Comparison of ENCODE assay signal across 9 cellular contexts in genomic region chr17:27603446-27603820, GRCh38. TPM values are rescaled to one million over a fixed set of nuclear protein-coding genes. Genes with fewer than 3 reads are reported as not detected.
DNase-seq lines count a peak whose midpoint lies in the region; ATAC-seq, FAIRE-seq and TF ChIP-seq lines count a peak whose summit lies in the region.
"Had no signal": no experiment of that assay in that cellular context is flagged by ENCODE, and none has a peak within 500 bp of the region (broad histone marks: within the 10 kb centered on the region; RNA-seq: fewer than 3 reads in every experiment).

No MANE protein-coding gene starts in this region.

- TF ChIP-seq CTCF in KMS-11 (conservative IDR thresholded peaks at IDR 0.05; ENCODE audit: low read depth, low read length), result peak; percentile 50
- no peak for TF ChIP-seq CTCF in H1 (IDR thresholded peaks at IDR 0.05; ENCODE audit: control extremely low read depth in 1 of 3, insufficient read depth in 1 of 3, low read depth in 1 of 3, low read length in 3 of 3)

- no peak overlapping the region for H2AFZ ChIP-seq in KMS-11 (ENCODE audit: low read depth)
- no peak overlapping the region for H2AFZ ChIP-seq in H1 (ENCODE audit: low read length)

- no peak for TF ChIP-seq POLR2A in H1 (IDR thresholded peaks at IDR 0.05; ENCODE audit: control extremely low read depth in 1 of 2, low read depth in 2 of 2, low read length in 2 of 2)

- no peak overlapping the region for H2BK120ac ChIP-seq in H1 (replicated peaks; ENCODE audit: low read depth, low read length)

- no peaks in the 10 kb centered on the region for H3K4me1 ChIP-seq in right cardiac atrium (ENCODE audit: control insufficient read depth, insufficient read depth, low read length)
- peaks cover 10% of the 10 kb centered on the region for H3K4me1 ChIP-seq in KMS-11 (ENCODE audit: low read depth, poor library complexity, severe bottlenecking)
- H3K4me1 ChIP-seq in H1 (replicated peaks in 1 of 4; ENCODE audit: control insufficient read depth in 3 of 4, insufficient read depth in 4 of 4, low read length in 3 of 4), result no peaks in the 10 kb centered on the region; a peak in 1 of 7 replicates

- H4K8ac ChIP-seq in H1 (ENCODE audit: extremely low read depth, insufficient read depth, low read length), result no peak overlapping the region

- no peaks in the 10 kb centered on the region for H3K79me2 ChIP-seq in KMS-11 (ENCODE audit: insufficient read depth, low read depth)
- H3K79me2 ChIP-seq in H1 (ENCODE audit: control insufficient read depth in 1 of 2, insufficient read depth in 2 of 2, low read length in 2 of 2), result no peaks in the 10 kb centered on the region

- H3K23me2 ChIP-seq in H1 (ENCODE audit: low read depth, low read length), result no peaks in the 10 kb centered on the region

- H3K4ac ChIP-seq in H1 (replicated peaks; ENCODE audit: insufficient read length, low read depth, low read length), result no peak overlapping the region

- H3K23ac ChIP-seq in H1 (ENCODE audit: insufficient read length), result no peak overlapping the region

- H3K36me3 ChIP-seq in KMS-11 (ENCODE audit: insufficient read depth) (no peaks in the 10 kb centered on the region), H1 (ENCODE audit: control insufficient read depth in 2 of 4, insufficient read depth in 4 of 4, low read length in 3 of 4) (peaks cover 0 to 9% (median 2%) of the 10 kb centered on the region in 4 experiments; a peak in 6 of 8 replicates)

- no peaks in the 10 kb centered on the region for H3K9me3 ChIP-seq in right cardiac atrium (ENCODE audit: control insufficient read depth, low read length)
- H3K9me3 ChIP-seq in H1 (ENCODE audit: insufficient read depth in 2 of 2, low read depth in 1 of 2, low read length in 1 of 2), result no peaks in the 10 kb centered on the region

- H3K4me3 ChIP-seq in right cardiac atrium (ENCODE audit: low read length) (no peak overlapping the region), KMS-11 (IDR thresholded peaks at IDR 0.05; ENCODE audit: insufficient read depth, low read depth, low read length) (no peak overlapping the region), H1 (ENCODE audit: extremely low read depth in 1 of 4, insufficient read depth in 2 of 4, low read depth in 3 of 4, low read length in 4 of 4) (no peak overlapping the region)

- no peak overlapping the region for H4K5ac ChIP-seq in H1 (ENCODE audit: insufficient read length, low read depth, low read length)

- H3K79me1 ChIP-seq in H1 (ENCODE audit: low read depth, low read length), result no peaks in the 10 kb centered on the region

- FAIRE-seq in H1 (lab: Jason Lieb, UNC), result no peak

- no peak overlapping the region for H2BK15ac ChIP-seq in H1 (ENCODE audit: low read length)

- H2BK20ac ChIP-seq in H1 (ENCODE audit: low read length), result no peak overlapping the region

- H3K27me3 ChIP-seq in right cardiac atrium (ENCODE audit: control insufficient read depth, insufficient read depth) (no peaks in the 10 kb centered on the region), KMS-11 (ENCODE audit: insufficient read depth, low read depth) (no peaks in the 10 kb centered on the region), H1 (replicated peaks in 1 of 4; ENCODE audit: control insufficient read depth in 3 of 4, extremely low read depth in 1 of 4, insufficient read depth in 3 of 4, low read length in 3 of 4) (no peaks in the 10 kb centered on the region)

- ATAC-seq in right cardiac atrium (peak; percentile 2 to 10), Right ventricle myocardium superior (ENCODE audit: poor library complexity) (no peak), HG03196 (IDR thresholded peaks at IDR 0.05; ENCODE audit: unreplicated experiment) (no peak), GM18909 (IDR thresholded peaks at IDR 0.05; ENCODE audit: poor library complexity, unreplicated experiment) (no peak)

- no peak overlapping the region for H4K91ac ChIP-seq in H1 (replicated peaks; ENCODE audit: insufficient read length, low read length)

- H4K20me1 ChIP-seq in KMS-11 (ENCODE audit: insufficient read depth) (no peaks in the 10 kb centered on the region), H1 (replicated peaks in 1 of 2; ENCODE audit: control insufficient read depth in 1 of 2, insufficient read depth in 2 of 2, low read length in 2 of 2) (peaks cover 0 to 3% of the 10 kb centered on the region in 2 experiments)

- DNase-seq in right cardiac atrium (no peak), Right ventricle myocardium superior (no peak), H1 (ENCODE audit: low read depth in 1 of 2, low spot score in 2 of 2) (no peak), activated gamma-delta T cell (lab: John Stamatoyannopoulos, UW) (no peak)
- DNase-seq: NCI-H2107, SIG-M5 had no signal

- intact Hi-C loops in right cardiac atrium (cut with DNase I) (loop anchor here in 3 of 4 donors (2.0 to 10.0 kb wide), 6 partner anchors 47 to 369 kb away; partner anchors contain the start of gene KSR1 (in 1 of the 3)), Right ventricle myocardium superior (cut with DNase I) (loop anchor here (5.0 kb wide), 1 partner anchor 146 kb away; the partner anchor contains the start of gene KSR1)

- no peak overlapping the region for H3K18ac ChIP-seq in H1 (ENCODE audit: extremely low read depth, low read length)

- POLR2A ChIA-PET in H1 (lab: Charles Lee; ENCODE audit: partially characterized antibody), result interaction anchor here (0.8 to 0.9 kb wide), 2 partner anchors 11 to 40 kb away, joined by 3 to 4 read pairs; no protein-coding TSS in a partner anchor

- H3K14ac ChIP-seq in H1 (ENCODE audit: insufficient read length), result no peak overlapping the region

- CTCF ChIA-PET in H1 (lab: Charles Lee; ENCODE audit: partially characterized antibody), result interaction anchor here (0.8 to 13.1 kb wide), 38 partner anchors 11 to 366 kb away, joined by 3 to 305 read pairs (median 6); partner anchors contain the start of gene KSR1

- no peak overlapping the region for H3K27ac ChIP-seq in right cardiac atrium (ENCODE audit: low read length)
- H3K27ac ChIP-seq in KMS-11, result no peak overlapping the region
- no peak overlapping the region for H3K27ac ChIP-seq in H1 (ENCODE audit: low read depth, low read length)

- H3K4me2 ChIP-seq in KMS-11, result no peak overlapping the region
- no peak overlapping the region for H3K4me2 ChIP-seq in H1 (ENCODE audit: insufficient read depth in 1 of 2, low read depth in 2 of 2, low read length in 2 of 2)

- WGBS in right cardiac atrium, result 91% methylated on average over 3 of the region's 3 CpGs
- WGBS in H1 (ENCODE audit: extremely low coverage in 1 of 2, insufficient coverage in 1 of 2, insufficient read length in 1 of 2, insufficient replicate concordance in 2 of 2, low coverage in 1 of 2, low lambda C conversion rate in 2 of 2, missing lambda C conversion rate in 1 of 2), 2 experiments, result 87% methylated on average over 3 of the region's 3 CpGs; no CpG with 5 or more reads in 1 of the 2 experiments

- H2AK5ac ChIP-seq in H1 (ENCODE audit: low read depth, low read length), result no peak overlapping the region

- no peak overlapping the region for H2BK12ac ChIP-seq in H1 (ENCODE audit: low read depth, low read length)

- no peak overlapping the region for H3K56ac ChIP-seq in H1 (replicated peaks; ENCODE audit: insufficient read length, low read depth, low read length)

- TF ChIP-seq RAD21 in H1 (IDR thresholded peaks at IDR 0.05 in 1 of 2, conservative IDR thresholded peaks at IDR 0.05 in 1 of 2; ENCODE audit: low read depth in 2 of 2, low read length in 2 of 2), result no peak

- H2BK5ac ChIP-seq in H1 (ENCODE audit: low read depth, low read length), result no peak overlapping the region

- H3K9ac ChIP-seq in KMS-11 (no peak overlapping the region), H1 (replicated peaks in 1 of 4; ENCODE audit: extremely low read depth in 1 of 4, low read depth in 3 of 4, low read length in 3 of 4) (no peak overlapping the region)

- no peak for TF ChIP-seq EP300 in H1 (IDR thresholded peaks at IDR 0.05; ENCODE audit: borderline replicate concordance in 1 of 2, low read depth in 2 of 2, low read length in 2 of 2)

TF ChIP-seq in H1, 55 proteins besides CTCF, POLR2A, EP300 and RAD21:
- TF ChIP-seq E2F6 (IDR thresholded peaks at IDR 0.05), result 0 out of 2 replicates have a peak, but pooled peaks have one; percentile 1
- TF ChIP-seq TAF1 (IDR thresholded peaks at IDR 0.05; ENCODE audit: low read depth, low read length), result no peak
- no peak for TF ChIP-seq EZH2 (IDR thresholded peaks at IDR 0.05; ENCODE audit: low read depth, low read length, severe bottlenecking)
- TF ChIP-seq RNF2 (IDR thresholded peaks at IDR 0.05; ENCODE audit: borderline replicate concordance, low read depth, low read length, missing control alignments, poor library complexity, severe bottlenecking), result no peak
- TF ChIP-seq YY1 (IDR thresholded peaks at IDR 0.05; ENCODE audit: low read depth, low read length), result no peak
- TF ChIP-seq POLR2AphosphoS5 (IDR thresholded peaks at IDR 0.05; ENCODE audit: low read depth, low read length), result no peak
- no peak for TF ChIP-seq ASH2L (IDR thresholded peaks at IDR 0.05; ENCODE audit: low read length)
- TF ChIP-seq KDM4A (IDR thresholded peaks at IDR 0.05; ENCODE audit: low read depth, low read length, severe bottlenecking), result no peak
- no peak for TF ChIP-seq USF2 (IDR thresholded peaks at IDR 0.05; ENCODE audit: low read length)

RNA-seq across cellular contexts. Expression of gene LGALS9, which starts 27.6 kb away (rescaled TPM):
- 10 to 100 TPM in 3 of 4 donors, 1 to 10 TPM in 1; 8.9 to 30.5 (median 22.9) TPM for total RNA-seq in right cardiac atrium
- polyA plus RNA-seq in right cardiac atrium, result 13.8 TPM
- 17.0 TPM for total RNA-seq in Right ventricle myocardium superior
- 0.77 and 1.7 TPM in 2 replicates for total RNA-seq in H1 (2021; fragmentation: NEBNext Ultra II Directional; extraction: Animal tissue kit (Norgen Biotek cat#: 25700))
- 0.95 and 2.8 TPM in 2 replicates for polyA plus RNA-seq in H1 (2011; rRNA removed)
- 1.8 TPM for polyA plus RNA-seq in H1 (2011; cell fraction: cytosol; rRNA removed)
- polyA plus RNA-seq in H1 (2011; cell fraction: nucleus; rRNA removed), result 12.2 TPM
- polyA plus RNA-seq in H1 (2012, experiment 1 of 2), result 2.4 to 3.2 TPM (median 2.6 TPM) in 4 replicates
- 0.59 TPM for polyA plus RNA-seq in H1 (2012, experiment 2 of 2)
- polyA plus RNA-seq in H1 (2013, experiment 1 of 2), result 0.67 TPM
- polyA plus RNA-seq in H1 (2013, experiment 2 of 2), result 0.61 TPM
- 2.1 and 2.8 TPM in 2 replicates for polyA minus RNA-seq in H1 (2011; rRNA and poly(A)+ RNA removed)
- 0.73 TPM for polyA minus RNA-seq in H1 (2011; cell fraction: cytosol; rRNA and poly(A)+ RNA removed)
- 8.4 TPM for polyA minus RNA-seq in H1 (2011; cell fraction: nucleus; rRNA and poly(A)+ RNA removed)

Comparison
In these comparisons a context has a peak if more than half of its experiments do, and no peak if none do; other contexts are left out.
1. ATAC-seq: peak in right cardiac atrium (2 of 2); none in Right ventricle myocardium superior (single experiment), HG03196 (single experiment) and GM18909 (single experiment).